24 cellular contexts compared by ENCODE assay signal in the genomic region with DNA sequence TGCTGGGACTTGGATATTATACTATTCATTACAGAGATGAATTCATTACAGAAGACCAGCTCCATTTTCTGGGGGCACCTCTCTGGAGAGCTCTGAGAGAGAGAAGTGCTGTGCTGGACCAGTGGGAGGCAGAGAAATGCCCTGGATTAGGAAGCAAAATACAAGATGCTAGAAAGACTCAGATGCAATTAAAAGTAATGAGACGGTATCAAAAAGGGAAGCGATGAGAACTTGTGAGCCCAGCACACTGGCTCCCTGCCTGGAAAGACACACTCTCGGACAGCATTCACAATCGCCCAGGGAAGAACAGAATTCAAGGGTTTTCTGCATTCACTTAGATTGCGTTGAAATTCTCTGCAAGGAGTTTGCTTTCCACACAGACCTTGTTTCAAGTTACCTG. TPM values are rescaled to one million over a fixed set of nuclear protein-coding genes. Genes with fewer than 3 reads are reported as not detected.
DNase-seq lines count a peak whose midpoint lies in the region; ATAC-seq, FAIRE-seq and TF ChIP-seq lines count a peak whose summit lies in the region.
"Had no signal": no experiment of that assay in that cellular context is flagged by ENCODE, and none has a peak within 500 bp of the region (broad histone marks: within the 10 kb centered on the region; RNA-seq: fewer than 3 reads in every experiment).

No MANE protein-coding gene starts in this region.

- H3K27ac ChIP-seq in iPS-20b (ENCODE audit: low read length) (no peak overlapping the region), HepG2 (ENCODE audit: extremely low read length, insufficient read depth, low read length) (no peak overlapping the region)
- H3K27ac ChIP-seq: RWPE1 had no signal

- no peaks in the 10 kb centered on the region for H3K27me3 Mint-ChIP-seq in progenitor cell of endocrine pancreas
- H3K27me3 Mint-ChIP-seq: central memory CD8-positive, alpha-beta T cell; natural killer cell treated with Interleukin-12 subunit alpha and Interleukin-12 subunit beta and Interleukin-15 and Interleukin-18, amount 100 ng/mL, for 72 hours had no signal

- FAIRE-seq in GM19239 (lab: Jason Lieb, UNC), result no peak
- no peak for FAIRE-seq in HepG2 (lab: Jason Lieb, UNC)
- FAIRE-seq: GM18507 had no signal

- intact Hi-C loops in HepG2 (cut with micrococcal nuclease; ENCODE audit: unreplicated experiment), result no loop called here

- no peak for TF ChIP-seq EP300 in HepG2 (IDR thresholded peaks at IDR 0.05; ENCODE audit: low read depth in 2 of 2, low read length in 2 of 2)
- no peak for TF ChIP-seq EP300 in HepG2 (CRISPR knock-in tag; IDR thresholded peaks at IDR 0.05; ENCODE audit: borderline replicate concordance)

- WGBS in HepG2 (ENCODE audit: low lambda C conversion rate), result 74% methylated on average over 5 of the region's 5 CpGs

- POLR2A ChIA-PET in HepG2 (lab: Yijun Ruan, JAX), result no interaction called here

- CTCF ChIA-PET in HepG2 (lab: Yijun Ruan, JAX; ENCODE audit: low intra/inter-chr PET ratio, low total read pairs), result no interaction called here

- TF ChIP-seq CTCF in progenitor cell of endocrine pancreas (IDR thresholded peaks at IDR 0.05; ENCODE audit: unreplicated experiment) (no peak), HepG2 (CRISPR knock-in tag; IDR thresholded peaks at IDR 0.05) (no peak)

- peak overlapping the region; percentile 62 for H3K4me3 ChIP-seq in iPS-20b (ENCODE audit: low read length)
- H3K4me3 ChIP-seq in HepG2 (replicated peaks in 1 of 3; ENCODE audit: insufficient read depth in 1 of 3, low read depth in 2 of 3, low read length in 3 of 3), result no peak overlapping the region
- H3K4me3 ChIP-seq: gastroesophageal sphincter had no signal

- no peak overlapping the region for H2AFZ ChIP-seq in HepG2 (ENCODE audit: low read length)

- H3K9me3 Mint-ChIP-seq in progenitor cell of endocrine pancreas (ENCODE audit: low read depth), result no peaks in the 10 kb centered on the region
- H3K9me3 Mint-ChIP-seq: activated naive CD4-positive, alpha-beta T cell treated with anti-CD3 and anti-CD28 coated beads, Interleukin-2, amount 10 ng/mL, durations not matched to agents 7 days and 5 days; activated T-cell treated with anti-CD3 and anti-CD28 coated beads, Interleukin-2, amount 50 U/mL, for 4 hours; central memory CD8-positive, alpha-beta T cell; mesothelial cell of epicardium; natural killer cell treated with Interleukin-12 subunit alpha and Interleukin-12 subunit beta and Interleukin-15 and Interleukin-18, amount 100 ng/mL, for 72 hours had no signal

- peaks cover 10% of the 10 kb centered on the region for H3K79me2 ChIP-seq in HepG2 (ENCODE audit: insufficient read depth, low read length)

- TF ChIP-seq RAD21 in HepG2 (CRISPR knock-in tag; IDR thresholded peaks at IDR 0.05), result no peak

- DNase-seq in ELF-1 (ENCODE audit: low read depth, low spot score) (peak; percentile 7), OCI-M1 (lab: John Stamatoyannopoulos, UW) (peak; percentile 27), progenitor cell of endocrine pancreas (ENCODE audit: low spot score, unreplicated experiment) (no peak), GM19239 (ENCODE audit: insufficient read length, low spot score) (no peak), HepG2 (ENCODE audit: low spot score) (no peak)
- DNase-seq: activated CD4-positive, alpha-beta T cell treated with anti-CD3 and anti-CD28 coated beads for 1 hour; activated CD8-positive, alpha-beta memory T cell treated with anti-CD3 and anti-CD28 coated beads for 24 hours; activated naive CD4-positive, alpha-beta T cell treated with anti-CD3 and anti-CD28 coated beads, Interleukin-2, amount 10 ng/mL, durations not matched to agents 7 days and 5 days; activated T-cell treated with anti-CD3 and anti-CD28 coated beads, Interleukin-2, amount 50 U/mL, for 4 hours; C1 segment of cervical spinal cord; effector CD4-positive, alpha-beta T cell; left cardiac atrium; NCI-H2081; NCI-H510A had no signal

- H3K4me1 Mint-ChIP-seq in progenitor cell of endocrine pancreas (ENCODE audit: low read depth), result peaks cover 26% of the 10 kb centered on the region

- no peaks in the 10 kb centered on the region for H4K20me1 ChIP-seq in HepG2 (ENCODE audit: insufficient read depth, low read length)

- peak overlapping the region; percentile 52; the same call in 1 of the 2 replicates for H3K9ac ChIP-seq in iPS-20b (ENCODE audit: low read depth, low read length)
- H3K9ac ChIP-seq in HepG2 (ENCODE audit: insufficient read depth, low read depth, low read length), result no peak overlapping the region

- H3K4me3 Mint-ChIP-seq in progenitor cell of endocrine pancreas (ENCODE audit: low read depth), result no peak overlapping the region
- H3K4me3 Mint-ChIP-seq: activated naive CD4-positive, alpha-beta T cell treated with anti-CD3 and anti-CD28 coated beads, Interleukin-2, amount 10 ng/mL, durations not matched to agents 7 days and 5 days; activated T-cell treated with anti-CD3 and anti-CD28 coated beads, Interleukin-2, amount 50 U/mL, for 4 hours; central memory CD8-positive, alpha-beta T cell; natural killer cell treated with Interleukin-12 subunit alpha and Interleukin-12 subunit beta and Interleukin-15 and Interleukin-18, amount 100 ng/mL, for 72 hours had no signal

- H3K9me3 ChIP-seq in iPS-20b (ENCODE audit: insufficient read depth, low read depth, low read length), result no peaks in the 10 kb centered on the region
- H3K9me3 ChIP-seq in HepG2 (ENCODE audit: low read length), result no peaks in the 10 kb centered on the region
- H3K9me3 ChIP-seq: gastroesophageal sphincter, right atrium auricular region had no signal

- no peak for TF ChIP-seq POLR2A in HepG2 (IDR thresholded peaks at IDR 0.05; ENCODE audit: insufficient read depth in 1 of 2, low read depth in 2 of 2, low read length in 2 of 2)

- in situ Hi-C loops in HepG2 (cut with HindIII; ENCODE audit: extremely low pct_ligation_motif_present, low pct_unique_long_range_greater_than_20kb), result no loop called here

- H3K4me2 ChIP-seq in HepG2 (ENCODE audit: low read depth, low read length), result no peak overlapping the region

- peak overlapping the region; percentile 92 for H3K27ac Mint-ChIP-seq in progenitor cell of endocrine pancreas
- H3K27ac Mint-ChIP-seq: activated naive CD4-positive, alpha-beta T cell treated with anti-CD3 and anti-CD28 coated beads, Interleukin-2, amount 10 ng/mL, durations not matched to agents 7 days and 5 days had no signal

- no peaks in the 10 kb centered on the region for H3K36me3 ChIP-seq in iPS-20b (ENCODE audit: insufficient read depth, low read depth, low read length)
- H3K36me3 ChIP-seq in HepG2 (replicated peaks in 1 of 2; ENCODE audit: control insufficient read depth in 1 of 2, insufficient read depth in 2 of 2, low read length in 2 of 2), result no peaks in the 10 kb centered on the region
- H3K36me3 ChIP-seq: gastroesophageal sphincter, right atrium auricular region had no signal

- BruUV-seq in HepG2 (replicated peaks; lab: Mats Ljungman, UMichigan), result no TSS peak

- H3K27me3 ChIP-seq in iPS-20b (ENCODE audit: insufficient read depth, low read length) (peaks cover 11% of the 10 kb centered on the region; the same call in 1 of the 2 replicates), HepG2 (ENCODE audit: control insufficient read depth in 1 of 2, insufficient read depth in 2 of 2, low read length in 2 of 2) (no peaks in the 10 kb centered on the region)
- H3K27me3 ChIP-seq: gastroesophageal sphincter, right atrium auricular region had no signal

- H3K4me1 ChIP-seq in iPS-20b (ENCODE audit: insufficient read depth, low read length) (peaks cover 21% of the 10 kb centered on the region; the same call in 1 of the 2 replicates), HepG2 (ENCODE audit: insufficient read depth, low read length) (peaks cover 25% of the 10 kb centered on the region)

- no peak for ATAC-seq in HG03565 (IDR thresholded peaks at IDR 0.05; ENCODE audit: unreplicated experiment)
- ATAC-seq in HepG2, result no peak
- no peak for ATAC-seq in HG02678 (IDR thresholded peaks at IDR 0.05; ENCODE audit: unreplicated experiment)
- ATAC-seq: activated T-cell treated with anti-CD3 and anti-CD28 coated beads, Interleukin-2, amount 50 U/mL, for 4 hours; gastroesophageal sphincter; left cardiac atrium; natural killer cell treated with Interleukin-12 subunit alpha and Interleukin-12 subunit beta and Interleukin-15 and Interleukin-18, amount 100 ng/mL, for 72 hours had no signal

- no peaks in the 10 kb centered on the region for H3K36me3 Mint-ChIP-seq in progenitor cell of endocrine pancreas (ENCODE audit: insufficient read depth)
- H3K36me3 Mint-ChIP-seq: mesothelial cell of epicardium; natural killer cell treated with Interleukin-12 subunit alpha and Interleukin-12 subunit beta and Interleukin-15 and Interleukin-18, amount 100 ng/mL, for 72 hours had no signal

RNA-seq across cellular contexts. Expression of a gene that starts 3.5 kb away (rescaled TPM):
- total RNA-seq in progenitor cell of endocrine pancreas (37.7 and 38.7 TPM in 2 replicates), HepG2 (2016; rRNA removed; fragmentation: Illumina TruSeq; extraction: Trizol) (10.1 and 14.1 TPM in 2 replicates)
- total RNA-seq in HepG2 (2016; cell fraction: cytosol; rRNA removed; fragmentation: Illumina TruSeq; extraction: Trizol; ENCODE audit: low read depth), result 2.9 and 3.3 TPM in 2 replicates
- total RNA-seq in HepG2 (2016; cell fraction: insoluble cytoplasmic fraction; rRNA removed; fragmentation: Illumina TruSeq; extraction: Trizol), result 9.8 and 14.0 TPM in 2 replicates
- total RNA-seq in HepG2 (2016; cell fraction: membrane; rRNA removed; fragmentation: Illumina TruSeq; extraction: Trizol), result 10.0 and 10.9 TPM in 2 replicates
- total RNA-seq in HepG2 (2016; cell fraction: nucleus; rRNA removed; fragmentation: Illumina TruSeq; extraction: Trizol), result 8.0 and 9.6 TPM in 2 replicates
- polyA plus RNA-seq in HepG2 (2011; rRNA removed), result 6.3 and 7.2 TPM in 2 replicates
- polyA plus RNA-seq in HepG2 (2011; cell fraction: cytosol; rRNA removed), result 6.8 and 7.1 TPM in 2 replicates
- 4.3 and 4.5 TPM in 2 replicates for polyA plus RNA-seq in HepG2 (2011; cell fraction: nucleus; rRNA removed)
- 7.3 TPM in 2 replicates for polyA plus RNA-seq in HepG2 (2012)
- polyA plus RNA-seq in HepG2 (2016; cell fraction: cytosol; fragmentation: Illumina TruSeq; extraction: Trizol; ENCODE audit: low read depth), result 2.3 and 2.6 TPM in 2 replicates
- 10.6 and 11.0 TPM in 2 replicates for polyA plus RNA-seq in HepG2 (2016; cell fraction: insoluble cytoplasmic fraction; fragmentation: Illumina TruSeq; extraction: Trizol; ENCODE audit: low read depth)
- polyA plus RNA-seq in HepG2 (2016; cell fraction: membrane; fragmentation: Illumina TruSeq; extraction: Trizol; ENCODE audit: low read depth), result 5.8 TPM in 2 replicates
- 6.0 and 9.1 TPM in 2 replicates for polyA plus RNA-seq in HepG2 (2016; cell fraction: nucleus; fragmentation: Illumina TruSeq; extraction: Trizol; ENCODE audit: insufficient read depth, low read depth)
- 7.4 and 20.0 TPM in 2 replicates for polyA minus RNA-seq in HepG2 (2011; rRNA and poly(A)+ RNA removed; ENCODE audit: low replicate concordance)
- polyA minus RNA-seq in HepG2 (2011; cell fraction: cytosol; rRNA and poly(A)+ RNA removed), result 5.0 and 6.0 TPM in 2 replicates
- polyA minus RNA-seq in HepG2 (2011; cell fraction: nucleus; rRNA and poly(A)+ RNA removed), result 6.0 and 11.5 TPM in 2 replicates

RNA-seq across cellular contexts. Expression of a gene that starts 19.0 kb away (rescaled TPM):
- total RNA-seq in progenitor cell of endocrine pancreas (15.7 and 16.7 TPM in 2 replicates), HepG2 (2016; rRNA removed; fragmentation: Illumina TruSeq; extraction: Trizol) (1.3 and 2.3 TPM in 2 replicates)
- total RNA-seq in HepG2 (2016; cell fraction: cytosol; rRNA removed; fragmentation: Illumina TruSeq; extraction: Trizol; ENCODE audit: low read depth), result 0.53 and 0.71 TPM in 2 replicates
- total RNA-seq in HepG2 (2016; cell fraction: insoluble cytoplasmic fraction; rRNA removed; fragmentation: Illumina TruSeq; extraction: Trizol), result 1.4 and 2.4 TPM in 2 replicates
- 1.2 and 1.3 TPM in 2 replicates for total RNA-seq in HepG2 (2016; cell fraction: membrane; rRNA removed; fragmentation: Illumina TruSeq; extraction: Trizol)
- 2.1 and 2.5 TPM in 2 replicates for total RNA-seq in HepG2 (2016; cell fraction: nucleus; rRNA removed; fragmentation: Illumina TruSeq; extraction: Trizol)
- 1.7 TPM in 2 replicates for polyA plus RNA-seq in HepG2 (2011; rRNA removed)
- 1.2 and 1.6 TPM in 2 replicates for polyA plus RNA-seq in HepG2 (2011; cell fraction: cytosol; rRNA removed)
- polyA plus RNA-seq in HepG2 (2011; cell fraction: nucleus; rRNA removed), result 1.4 and 1.8 TPM in 2 replicates
- 1.6 TPM in 2 replicates for polyA plus RNA-seq in HepG2 (2012)
- polyA plus RNA-seq in HepG2 (2016; cell fraction: cytosol; fragmentation: Illumina TruSeq; extraction: Trizol; ENCODE audit: low read depth), result 0.20 and 0.28 TPM in 2 replicates
- 1.5 and 2.1 TPM in 2 replicates for polyA plus RNA-seq in HepG2 (2016; cell fraction: insoluble cytoplasmic fraction; fragmentation: Illumina TruSeq; extraction: Trizol; ENCODE audit: low read depth)
- 0.54 and 0.77 TPM in 2 replicates for polyA plus RNA-seq in HepG2 (2016; cell fraction: membrane; fragmentation: Illumina TruSeq; extraction: Trizol; ENCODE audit: low read depth)
- 0.97 and 2.2 TPM in 2 replicates for polyA plus RNA-seq in HepG2 (2016; cell fraction: nucleus; fragmentation: Illumina TruSeq; extraction: Trizol; ENCODE audit: insufficient read depth, low read depth)
- polyA minus RNA-seq in HepG2 (2011; rRNA and poly(A)+ RNA removed; ENCODE audit: low replicate concordance), result 1.8 and 4.0 TPM in 2 replicates
- polyA minus RNA-seq in HepG2 (2011; cell fraction: cytosol; rRNA and poly(A)+ RNA removed), result 2.5 and 2.7 TPM in 2 replicates
- 4.5 and 7.1 TPM in 2 replicates for polyA minus RNA-seq in HepG2 (2011; cell fraction: nucleus; rRNA and poly(A)+ RNA removed)

RNA-seq across cellular contexts. Expression of a gene that starts 45.6 kb away (rescaled TPM):
- total RNA-seq in progenitor cell of endocrine pancreas, result 20.4 and 21.1 TPM in 2 replicates
- 10.0 and 15.6 TPM in 2 replicates for total RNA-seq in HepG2 (2016; rRNA removed; fragmentation: Illumina TruSeq; extraction: Trizol)
- 2.8 and 5.8 TPM in 2 replicates for total RNA-seq in HepG2 (2016; cell fraction: cytosol; rRNA removed; fragmentation: Illumina TruSeq; extraction: Trizol; ENCODE audit: low read depth)
- total RNA-seq in HepG2 (2016; cell fraction: insoluble cytoplasmic fraction; rRNA removed; fragmentation: Illumina TruSeq; extraction: Trizol), result 9.8 and 13.9 TPM in 2 replicates
- total RNA-seq in HepG2 (2016; cell fraction: membrane; rRNA removed; fragmentation: Illumina TruSeq; extraction: Trizol), result 3.2 and 4.3 TPM in 2 replicates
- 7.9 and 8.8 TPM in 2 replicates for total RNA-seq in HepG2 (2016; cell fraction: nucleus; rRNA removed; fragmentation: Illumina TruSeq; extraction: Trizol)
- 4.3 and 7.6 TPM in 2 replicates for polyA plus RNA-seq in HepG2 (2011; rRNA removed)
- polyA plus RNA-seq in HepG2 (2011; cell fraction: cytosol; rRNA removed), result 4.0 and 4.3 TPM in 2 replicates
- 5.0 and 5.6 TPM in 2 replicates for polyA plus RNA-seq in HepG2 (2011; cell fraction: nucleus; rRNA removed)
- polyA plus RNA-seq in HepG2 (2012), result 3.6 and 5.3 TPM in 2 replicates
- polyA plus RNA-seq in HepG2 (2016; cell fraction: cytosol; fragmentation: Illumina TruSeq; extraction: Trizol; ENCODE audit: low read depth), result 0.28 and 0.32 TPM in 2 replicates
- polyA plus RNA-seq in HepG2 (2016; cell fraction: insoluble cytoplasmic fraction; fragmentation: Illumina TruSeq; extraction: Trizol; ENCODE audit: low read depth), result 9.9 and 10.1 TPM in 2 replicates
- 0.65 and 0.99 TPM in 2 replicates for polyA plus RNA-seq in HepG2 (2016; cell fraction: membrane; fragmentation: Illumina TruSeq; extraction: Trizol; ENCODE audit: low read depth)
- polyA plus RNA-seq in HepG2 (2016; cell fraction: nucleus; fragmentation: Illumina TruSeq; extraction: Trizol; ENCODE audit: insufficient read depth, low read depth), result 9.3 and 11.2 TPM in 2 replicates
- 4.6 and 10.2 TPM in 2 replicates for polyA minus RNA-seq in HepG2 (2011; rRNA and poly(A)+ RNA removed; ENCODE audit: low replicate concordance)
- polyA minus RNA-seq in HepG2 (2011; cell fraction: cytosol; rRNA and poly(A)+ RNA removed), result 4.4 and 6.0 TPM in 2 replicates
- 6.2 and 6.3 TPM in 2 replicates for polyA minus RNA-seq in HepG2 (2011; cell fraction: nucleus; rRNA and poly(A)+ RNA removed)

Comparison
In these comparisons a context has a peak if more than half of its experiments do, and no peak if none do; other contexts are left out.
1. DNase-seq: peak in ELF-1 (single experiment) and OCI-M1 (single experiment); none in progenitor cell of endocrine pancreas (single experiment), GM19239 (single experiment) and HepG2 (single experiment).